8 cellular contexts compared by ENCODE assay signal in the genomic region with DNA sequence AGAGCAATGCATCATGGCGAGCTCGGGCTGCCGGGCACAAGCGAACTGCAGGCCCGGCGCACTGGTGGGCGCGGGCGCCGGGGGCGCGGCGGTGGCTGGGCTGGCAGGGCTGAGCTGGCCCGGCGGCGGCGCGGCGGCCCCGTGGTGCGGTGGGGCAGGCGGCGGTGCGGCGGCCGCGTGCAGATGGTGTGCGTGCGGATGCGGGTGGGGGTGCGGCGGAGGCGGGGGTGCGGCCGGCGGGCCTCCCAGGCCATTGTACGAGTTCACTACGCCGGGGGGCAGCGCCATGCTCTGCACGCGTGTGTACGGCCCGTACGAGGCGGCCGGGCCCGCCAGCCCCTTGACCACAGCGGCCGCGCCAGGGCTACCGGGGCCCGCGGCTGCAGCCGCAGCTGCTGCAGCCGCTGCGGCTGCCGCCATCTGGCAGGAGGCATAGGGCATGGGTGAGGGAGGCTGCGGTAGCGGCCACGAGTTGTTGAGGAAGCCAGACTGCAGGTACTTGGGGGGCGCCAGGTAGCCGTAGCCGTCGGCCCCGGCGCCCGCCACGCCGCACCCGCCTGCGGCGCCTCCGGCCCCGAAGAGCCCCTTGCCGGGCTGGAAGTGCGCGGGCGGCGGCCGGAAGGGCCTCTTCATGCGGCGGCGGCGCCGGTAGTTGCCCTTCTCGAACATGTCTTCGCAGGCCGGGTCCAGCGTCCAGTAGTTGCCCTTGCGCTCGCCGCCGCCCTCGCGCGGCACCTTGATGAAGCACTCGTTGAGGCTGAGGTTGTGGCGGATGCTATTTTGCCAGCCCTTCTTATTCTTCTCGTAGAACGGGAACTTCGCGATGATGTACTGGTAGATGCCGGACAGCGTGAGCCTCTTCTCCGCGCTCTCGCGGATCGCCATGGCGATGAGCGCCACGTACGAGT. TPM values are rescaled to one million over a fixed set of nuclear protein-coding genes. Genes with fewer than 3 reads are reported as not detected.
DNase-seq lines count a peak whose midpoint lies in the region; TF ChIP-seq lines count a peak whose summit lies in the region.

No MANE protein-coding gene starts in this region.

- H3K36me3 Mint-ChIP-seq in activated T-helper 2 cell treated with anti-CD3 and anti-CD28 coated beads, Interferon-gamma antibody, Interleukin-2, Interleukin-4, amounts not matched to agents 10 μg/mL and 5 μg/mL and 100 μg/mL, durations not matched to agents 14 hours and 24 hours and 36 hours (ENCODE audit: low read depth), result peaks cover 3% of the 10 kb centered on the region

- in situ Hi-C loops in KBM-7 (cut with MboI; ENCODE audit: low pct_unique_long_range_greater_than_20kb, low sequenced_read_pairs), result loop anchor here (25.0 kb wide), 1 partner anchor 484 kb away; no protein-coding TSS in a partner anchor

- POLR2A ChIA-PET in GM10248 (lab: Yijun Ruan, JAX), result no interaction called here

- H3K9me3 ChIP-seq in fibroblast of lung (ENCODE audit: control insufficient read depth, insufficient read depth, low read depth, low read length) (no peaks in the 10 kb centered on the region), osteoblast (ENCODE audit: low read depth, low read length) (no peaks in the 10 kb centered on the region)

- CTCF ChIA-PET in GM10248 (lab: Yijun Ruan, JAX), result interaction anchor here (1.7 to 3.2 kb wide), 2 partner anchors 10 kb away, joined by 6 to 16 read pairs; no protein-coding TSS in a partner anchor

- H3K9me3 Mint-ChIP-seq in activated T-helper 2 cell treated with anti-CD3 and anti-CD28 coated beads, Interferon-gamma antibody, Interleukin-2, Interleukin-4, amounts not matched to agents 10 μg/mL and 5 μg/mL and 100 μg/mL, durations not matched to agents 14 hours and 24 hours and 36 hours, result no peaks in the 10 kb centered on the region

- H3K27me3 Mint-ChIP-seq in activated T-helper 2 cell treated with anti-CD3 and anti-CD28 coated beads, Interferon-gamma antibody, Interleukin-2, Interleukin-4, amounts not matched to agents 10 μg/mL and 5 μg/mL and 100 μg/mL, durations not matched to agents 14 hours and 24 hours and 36 hours (ENCODE audit: low read depth), result peaks cover 79% of the 10 kb centered on the region

- TF ChIP-seq CTCF in GM10248 (IDR thresholded peaks at IDR 0.05; ENCODE audit: control extremely low read depth, extremely low read depth, low read depth, missing control alignments) (peak; percentile 20), fibroblast of lung (conservative IDR thresholded peaks at IDR 0.05 in 1 of 2, IDR thresholded peaks at IDR 0.05 in 1 of 2; ENCODE audit: low read depth in 1 of 2, low read length in 2 of 2) (peak in 1 of 2 donors; percentile 13), osteoblast (IDR thresholded peaks at IDR 0.05; ENCODE audit: extremely low read depth, low read depth, low read length) (no peak)

- H3K4me1 ChIP-seq in fibroblast of lung (ENCODE audit: control insufficient read depth, extremely low read depth, insufficient read depth, low read length) (no peaks in the 10 kb centered on the region), osteoblast (ENCODE audit: insufficient read depth, low read length) (no peaks in the 10 kb centered on the region)

- DNase-seq in A172 (ENCODE audit: low spot score) (peak; percentile 8), GM10248 (ENCODE audit: extremely low spot score) (no peak), SW480 (ENCODE audit: low spot score) (peak; percentile 79), fibroblast of lung (ENCODE audit: low read depth in 2 of 2) (peak in 1 of 2 donors; percentile 23), osteoblast (ENCODE audit: insufficient read length, low spot score, missing footprints) (no peak), KBM-7 (no peak), Ammon's horn (ENCODE audit: low spot score) (no peak)
- no peak for DNase-seq in activated T-helper 2 cell treated with anti-CD3 and anti-CD28 coated beads, Interferon-gamma antibody, Interleukin-2, Interleukin-4, amounts not matched to agents 10 μg/mL and 5 μg/mL and 100 μg/mL, durations not matched to agents 14 hours and 24 hours and 36 hours (ENCODE audit: low spot score)

- H2AFZ ChIP-seq in fibroblast of lung (ENCODE audit: low read length) (no peak overlapping the region), osteoblast (ENCODE audit: low read length) (no peak overlapping the region)

- H3K27ac Mint-ChIP-seq in activated T-helper 2 cell treated with anti-CD3 and anti-CD28 coated beads, Interferon-gamma antibody, Interleukin-2, Interleukin-4, amounts not matched to agents 10 μg/mL and 5 μg/mL and 100 μg/mL, durations not matched to agents 14 hours and 24 hours and 36 hours, result no peak overlapping the region

- H3K4me1 Mint-ChIP-seq in activated T-helper 2 cell treated with anti-CD3 and anti-CD28 coated beads, Interferon-gamma antibody, Interleukin-2, Interleukin-4, amounts not matched to agents 10 μg/mL and 5 μg/mL and 100 μg/mL, durations not matched to agents 14 hours and 24 hours and 36 hours (ENCODE audit: low read depth), result peaks cover 18% of the 10 kb centered on the region

- no peak overlapping the region for H3K27ac ChIP-seq in fibroblast of lung (ENCODE audit: insufficient read depth, low read length)
- no peak overlapping the region for H3K27ac ChIP-seq in osteoblast (ENCODE audit: low read depth, low read length)

- H3K36me3 ChIP-seq in fibroblast of lung (ENCODE audit: control insufficient read depth, insufficient read depth, low read length) (no peaks in the 10 kb centered on the region), osteoblast (ENCODE audit: insufficient read depth, low read length) (no peaks in the 10 kb centered on the region)

- H3K9ac ChIP-seq in fibroblast of lung (ENCODE audit: insufficient read depth, low read length), result no peak overlapping the region

- H3K27me3 ChIP-seq in fibroblast of lung (ENCODE audit: control insufficient read depth, insufficient read depth, low read length) (peaks cover 96% of the 10 kb centered on the region), osteoblast (ENCODE audit: insufficient read depth, low read length) (peaks cover 98% of the 10 kb centered on the region)

- H3K4me3 Mint-ChIP-seq in activated T-helper 2 cell treated with anti-CD3 and anti-CD28 coated beads, Interferon-gamma antibody, Interleukin-2, Interleukin-4, amounts not matched to agents 10 μg/mL and 5 μg/mL and 100 μg/mL, durations not matched to agents 14 hours and 24 hours and 36 hours (ENCODE audit: low read depth), result no peak overlapping the region

- H3K4me3 ChIP-seq in fibroblast of lung (replicated peaks in 1 of 4; ENCODE audit: control extremely low read depth in 1 of 4, insufficient read depth in 1 of 4, low read depth in 3 of 4, low read length in 4 of 4), result peak overlapping the region in 3 of 4 experiments; percentile 7 to 44 (median 19)
- H3K4me3 ChIP-seq in osteoblast (ENCODE audit: insufficient read depth, low read length), result peak overlapping the region; percentile 46

- H4K20me1 ChIP-seq in fibroblast of lung (ENCODE audit: control insufficient read depth, extremely low read depth, insufficient read depth, low read length), result no peaks in the 10 kb centered on the region
- H4K20me1 ChIP-seq in osteoblast (ENCODE audit: insufficient read depth, low read length), result peaks cover 2% of the 10 kb centered on the region

- H3K79me2 ChIP-seq in fibroblast of lung (ENCODE audit: control insufficient read depth, insufficient read depth, low read length), result no peaks in the 10 kb centered on the region
- no peaks in the 10 kb centered on the region for H3K79me2 ChIP-seq in osteoblast (ENCODE audit: insufficient read depth, low read length)

- H3K4me2 ChIP-seq in fibroblast of lung (ENCODE audit: extremely low read depth, insufficient read depth, low read length) (peak overlapping the region; percentile 64), osteoblast (ENCODE audit: insufficient read depth, low read length) (peak overlapping the region; percentile 63)

- intact Hi-C loops in activated T-helper 2 cell treated with anti-CD3 and anti-CD28 coated beads, Interferon-gamma antibody, Interleukin-2, Interleukin-4, amounts not matched to agents 10 μg/mL and 5 μg/mL and 100 μg/mL, durations not matched to agents 14 hours and 24 hours and 36 hours (cut with micrococcal nuclease), result loop anchor here (1.0 kb wide), 1 partner anchor 9 kb away; no protein-coding TSS in a partner anchor

RNA-seq across cellular contexts. Expression of a gene that starts 1.0 kb away (rescaled TPM):
- total RNA-seq in A172 (2014; rRNA removed; shearing (Covaris generic)), result 1.2 and 1.9 TPM in 2 replicates
- total RNA-seq in fibroblast of lung (under 0.01 TPM in 2 replicates), osteoblast (under 0.01 and 0.36 TPM in 2 replicates)
- polyA plus RNA-seq in fibroblast of lung, result 0.02 and 0.03 TPM in 2 replicates
- polyA plus RNA-seq in fibroblast of lung (2012), result 0.06 and 0.07 TPM in 2 replicates
- polyA minus RNA-seq in fibroblast of lung (ENCODE audit: low replicate concordance), result not detected in 2 replicates
- total RNA-seq in activated T-helper 2 cell treated with anti-CD3 and anti-CD28 coated beads, Interferon-gamma antibody, Interleukin-2, Interleukin-4, amounts not matched to agents 10 μg/mL and 5 μg/mL and 100 μg/mL, durations not matched to agents 14 hours and 24 hours and 36 hours, result not detected in 2 replicates

RNA-seq across cellular contexts. Expression of a gene that starts 1.1 kb away (rescaled TPM):
- total RNA-seq in A172 (2014; rRNA removed; shearing (Covaris generic)), result 2.3 and 2.6 TPM in 2 replicates
- not detected in 2 replicates for total RNA-seq in fibroblast of lung
- 0.03 TPM in 1 of 2 replicates, not detected in the other for polyA plus RNA-seq in fibroblast of lung
- not detected in 2 replicates for polyA plus RNA-seq in fibroblast of lung (2012)
- not detected in 2 replicates for polyA minus RNA-seq in fibroblast of lung (ENCODE audit: low replicate concordance)
- total RNA-seq in osteoblast, result 0.36 TPM in 1 of 2 replicates, not detected in the other
- total RNA-seq in activated T-helper 2 cell treated with anti-CD3 and anti-CD28 coated beads, Interferon-gamma antibody, Interleukin-2, Interleukin-4, amounts not matched to agents 10 μg/mL and 5 μg/mL and 100 μg/mL, durations not matched to agents 14 hours and 24 hours and 36 hours, result not detected in 2 replicates

Comparison
In these comparisons a context has a peak if more than half of its experiments do, and no peak if none do; other contexts are left out.
1. DNase-seq: peak in A172 (single experiment) and SW480 (single experiment); none in GM10248 (single experiment), osteoblast (single experiment), KBM-7 (single experiment), Ammon's horn (single experiment) and activated T-helper 2 cell treated with anti-CD3 and anti-CD28 coated beads, Interferon-gamma antibody, Interleukin-2, Interleukin-4, amounts not matched to agents 10 μg/mL and 5 μg/mL and 100 μg/mL, durations not matched to agents 14 hours and 24 hours and 36 hours (single experiment).